In genomic region chr22:17823226-17823625, GRCh38 we compare ENCODE assay signal across 20 cellular contexts. TPM values are rescaled to one million over a fixed set of nuclear protein-coding genes. Genes with fewer than 3 reads are reported as not detected.
DNase-seq lines count a peak whose midpoint lies in the region; ATAC-seq and TF ChIP-seq lines count a peak whose summit lies in the region.
"Had no signal": no experiment of that assay in that cellular context is flagged by ENCODE, and none has a peak within 500 bp of the region (broad histone marks: within the 10 kb centered on the region; RNA-seq: fewer than 3 reads in every experiment).

No MANE protein-coding gene starts in this region.

- no peak overlapping the region for H3K9ac ChIP-seq in H9 (ENCODE audit: extremely low read depth, insufficient read length, low read length)

- H4K8ac ChIP-seq in H9 (replicated peaks; ENCODE audit: insufficient read length, low read depth, low read length), result no peak overlapping the region

- H2AFZ ChIP-seq in H9 (ENCODE audit: low read length), result no peak overlapping the region

- H3K4me3 Mint-ChIP-seq in H9, result no peak overlapping the region
- H3K4me3 Mint-ChIP-seq: CD4-positive, alpha-beta memory T cell had no signal

- H3K18ac ChIP-seq in H9 (ENCODE audit: insufficient read length, low read depth, low read length), result no peak overlapping the region

- no peak overlapping the region for H3K27ac ChIP-seq in H9 (ENCODE audit: insufficient read length, low read depth, low read length)
- H3K27ac ChIP-seq: A549 had no signal

- H2BK15ac ChIP-seq in H9 (ENCODE audit: low read depth, low read length), result no peak overlapping the region

- H3K23ac ChIP-seq in H9 (ENCODE audit: insufficient read length, low read depth, low read length), result no peak overlapping the region

- H2BK20ac ChIP-seq in H9 (ENCODE audit: low read depth, low read length, poor library complexity, severe bottlenecking), result no peak overlapping the region

- H3K4me1 Mint-ChIP-seq in H9, result no peaks in the 10 kb centered on the region

- H3K79me2 ChIP-seq in H9 (ENCODE audit: insufficient read depth, low read length), result no peaks in the 10 kb centered on the region

- no peaks in the 10 kb centered on the region for H3K9me3 Mint-ChIP-seq in H9
- H3K9me3 Mint-ChIP-seq: CD4-positive, alpha-beta memory T cell had no signal

- H3K36me3 Mint-ChIP-seq in H9 (ENCODE audit: insufficient read depth in 1 of 3, low read depth in 3 of 3), result peaks cover 4 to 12% (median 4%) of the 10 kb centered on the region in 3 experiments; a peak in 5 of 7 replicates

- H3K27ac Mint-ChIP-seq in H9, result no peak overlapping the region
- H3K27ac Mint-ChIP-seq: CD4-positive, alpha-beta memory T cell had no signal

- no peak overlapping the region for H3K56ac ChIP-seq in H9 (ENCODE audit: insufficient read length, low read depth, low read length)

- H2BK120ac ChIP-seq in H9 (ENCODE audit: low read depth, low read length, poor library complexity, severe bottlenecking), result no peak overlapping the region

- H3K79me1 ChIP-seq in H9 (ENCODE audit: insufficient read depth, low read depth, low read length, poor library complexity, severe bottlenecking), result no peaks in the 10 kb centered on the region

- no CpG with 5 or more reads among the region's 4 CpGs for WGBS in H9 (ENCODE audit: extremely low coverage, insufficient read length, low lambda C conversion rate)

- H4K91ac ChIP-seq in H9 (ENCODE audit: insufficient read length, low read depth, low read length), result no peak overlapping the region

- no peak overlapping the region for H2BK5ac ChIP-seq in H9 (ENCODE audit: insufficient read length, low read length)

- DNase-seq in G401 (ENCODE audit: low spot score) (peak; percentile 79), cerebellum (ENCODE audit: low spot score) (peak; percentile 73), medulla oblongata (ENCODE audit: extremely low spot score) (peak; percentile 67), superior temporal gyrus (ENCODE audit: extremely low spot score) (peak; percentile 16), COR-L47 (lab: John Stamatoyannopoulos, UW) (no peak), NCI-H1930 (lab: John Stamatoyannopoulos, UW) (no peak), H9 (no peak)
- DNase-seq: 8988T; ACHN; AML-193; Caco-2; CD4-positive, alpha-beta memory T cell; DMS153; DND-41; GDM1; GOT3; HCEC 1CT had no signal

- no peak overlapping the region for H2AK5ac ChIP-seq in H9 (ENCODE audit: insufficient read length, low read length)

- no peak overlapping the region for H3K4ac ChIP-seq in H9 (ENCODE audit: low read depth, low read length)

- H3K27me3 Mint-ChIP-seq in H9 (ENCODE audit: low read depth), result no peaks in the 10 kb centered on the region
- H3K27me3 Mint-ChIP-seq: CD4-positive, alpha-beta memory T cell had no signal

- H3K4me2 ChIP-seq in H9 (ENCODE audit: insufficient read depth, insufficient read length, low read length), result no peak overlapping the region
- H3K4me2 ChIP-seq: A549 had no signal

- H3K27me3 ChIP-seq in H9 (ENCODE audit: insufficient read depth, low read length), result no peaks in the 10 kb centered on the region

- in situ Hi-C loops in G401 (cut with HindIII; ENCODE audit: low sequenced_read_pairs), result no loop called here

- no peak overlapping the region for H2BK12ac ChIP-seq in H9 (ENCODE audit: insufficient read length, low read depth, low read length)

- no peaks in the 10 kb centered on the region for H3K9me3 ChIP-seq in H9 (ENCODE audit: control insufficient read depth, low read depth, low read length)
- H3K9me3 ChIP-seq: A549, Caco-2 had no signal

- H3K14ac ChIP-seq in H9 (ENCODE audit: insufficient read depth, low read length), result no peak overlapping the region

- H4K20me1 ChIP-seq in H9 (ENCODE audit: control insufficient read depth, insufficient read depth, insufficient read length), result no peaks in the 10 kb centered on the region

- no peaks in the 10 kb centered on the region for H3K23me2 ChIP-seq in H9 (ENCODE audit: insufficient read length, low read depth, low read length, poor library complexity, severe bottlenecking)

- no peak overlapping the region for H4K5ac ChIP-seq in H9 (ENCODE audit: insufficient read length, low read depth, low read length)

- no peak for ATAC-seq in HG02588 (IDR thresholded peaks at IDR 0.05; ENCODE audit: unreplicated experiment)
- ATAC-seq: A549, GM12878 had no signal

- no peak overlapping the region for H3T11ph ChIP-seq in H9 (ENCODE audit: low read length)

- no peak for TF ChIP-seq CTCF in H9 (conservative IDR thresholded peaks at IDR 0.05)

- no peaks in the 10 kb centered on the region for H3K4me1 ChIP-seq in H9 (ENCODE audit: insufficient read depth, low read length)
- H3K4me1 ChIP-seq: A549, Caco-2 had no signal

RNA-seq across cellular contexts. Expression of gene BID, which starts 49.0 kb away (rescaled TPM):
- 28.4 and 58.9 TPM in 2 replicates for total RNA-seq in G401 (2014; rRNA removed; shearing (Covaris generic))
- 19.2 TPM for total RNA-seq in cerebellum
- 23.2 and 25.5 TPM in 2 replicates for total RNA-seq in H9 (2021)

Comparison
In these comparisons a context has a peak if more than half of its experiments do, and no peak if none do; other contexts are left out.
1. DNase-seq: peak in G401 (single experiment), cerebellum (single experiment), medulla oblongata (single experiment) and superior temporal gyrus (single experiment); none in COR-L47 (single experiment), NCI-H1930 (0 of 2) and H9 (single experiment).